Comparison of ENCODE assay signal across 15 cellular contexts in the genomic region with DNA sequence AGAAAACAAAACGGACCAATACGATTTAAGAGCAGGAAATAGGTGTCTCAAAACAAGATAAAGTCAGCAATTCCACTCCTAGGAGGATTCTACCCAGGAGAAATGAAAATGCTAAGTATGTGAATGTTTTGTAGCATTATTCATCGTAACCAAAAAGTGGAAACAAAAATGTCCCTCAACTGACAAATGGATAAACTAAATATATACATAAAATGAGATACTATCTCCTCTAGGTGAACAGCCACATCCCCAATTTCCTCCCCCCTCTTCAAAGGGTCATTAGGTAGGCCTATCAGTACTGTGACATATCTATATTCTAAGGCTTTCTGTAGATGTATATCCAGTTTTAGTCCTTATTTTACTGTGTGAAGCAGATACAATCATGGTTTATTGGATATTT. TPM values are rescaled to one million over a fixed set of nuclear protein-coding genes. Genes with fewer than 3 reads are reported as not detected.
DNase-seq lines count a peak whose midpoint lies in the region; ATAC-seq and TF ChIP-seq lines count a peak whose summit lies in the region.
"Had no signal": no experiment of that assay in that cellular context is flagged by ENCODE, and none has a peak within 500 bp of the region (broad histone marks: within the 10 kb centered on the region; RNA-seq: fewer than 3 reads in every experiment).

No MANE protein-coding gene starts in this region.

- peaks cover 81% of the 10 kb centered on the region for H3K36me3 Mint-ChIP-seq in effector memory CD8-positive, alpha-beta T cell (ENCODE audit: insufficient read depth)

- ATAC-seq in heart right ventricle (no peak), GM21825 (IDR thresholded peaks at IDR 0.05; ENCODE audit: unreplicated experiment) (no peak), HG02884 (IDR thresholded peaks at IDR 0.05; ENCODE audit: unreplicated experiment) (no peak)
- ATAC-seq in effector memory CD8-positive, alpha-beta T cell (replicated peaks), result peak; percentile 16
- ATAC-seq: gastroesophageal sphincter had no signal

- no TSS peak for BruUV-seq in PC-9 (replicated peaks; lab: Mats Ljungman, UMichigan)

- H3K9me2 ChIP-seq in PC-9 (ENCODE audit: insufficient read depth), result no peaks in the 10 kb centered on the region

- H3K4me2 ChIP-seq in PC-9, result no peak overlapping the region

- H3K36me3 ChIP-seq in left ventricle myocardium inferior (peaks cover 28% of the 10 kb centered on the region), heart right ventricle (peaks cover 0 to 45% (median 10%) of the 10 kb centered on the region in 9 donors), PC-9 (ENCODE audit: low read depth) (no peaks in the 10 kb centered on the region)

- H3K27ac Mint-ChIP-seq in effector memory CD8-positive, alpha-beta T cell, result peak overlapping the region; percentile 82

- CTCF ChIA-PET in PC-9 (lab: Charles Lee), result no interaction called here

- H3K4me1 ChIP-seq in left ventricle myocardium inferior (peaks cover 17% of the 10 kb centered on the region), heart right ventricle (peaks cover 0 to 28% (median 17%) of the 10 kb centered on the region in 9 donors), PC-9 (replicated peaks; ENCODE audit: insufficient read depth) (peaks cover 4% of the 10 kb centered on the region; the same call in 1 of the 2 replicates)

- H3K4me3 Mint-ChIP-seq in effector memory CD8-positive, alpha-beta T cell, result peak overlapping the region; percentile 40 to 49

- no peaks in the 10 kb centered on the region for H3K27me3 ChIP-seq in left ventricle myocardium inferior (ENCODE audit: low read depth)
- H3K27me3 ChIP-seq in heart right ventricle, result no peaks in the 10 kb centered on the region
- no peaks in the 10 kb centered on the region for H3K27me3 ChIP-seq in PC-9 (ENCODE audit: insufficient read depth, low read depth)
- H3K27me3 ChIP-seq: adrenal gland, gastroesophageal sphincter, upper lobe of left lung had no signal

- H3K9me3 ChIP-seq in left ventricle myocardium inferior (replicated peaks) (no peaks in the 10 kb centered on the region), heart right ventricle (no peaks in the 10 kb centered on the region), PC-9 (ENCODE audit: insufficient read depth, low read depth) (no peaks in the 10 kb centered on the region)
- H3K9me3 ChIP-seq: adrenal gland, gastroesophageal sphincter, upper lobe of left lung had no signal

- H3K4me1 Mint-ChIP-seq in effector memory CD8-positive, alpha-beta T cell (ENCODE audit: low read depth in 2 of 2), result peaks cover 11 to 12% of the 10 kb centered on the region in 2 donors

- H3F3A ChIP-seq in PC-9 (ENCODE audit: insufficient read depth, low read depth), result peaks cover 16% of the 10 kb centered on the region; the same call in 1 of the 2 replicates

- no peak overlapping the region for H2AFZ ChIP-seq in PC-9

- intact Hi-C loops in left ventricle myocardium inferior (cut with micrococcal nuclease) (no loop called here), heart right ventricle (cut with DNase I) (no loop called here), PC-9 (cut with micrococcal nuclease; ENCODE audit: unreplicated experiment) (loop anchor here (5.0 kb wide), 2 partner anchors 45 to 90 kb away; no protein-coding TSS in a partner anchor)

- no peak overlapping the region for H3K4me3 ChIP-seq in left ventricle myocardium inferior
- H3K4me3 ChIP-seq in heart right ventricle, result no peak overlapping the region
- no peak overlapping the region for H3K4me3 ChIP-seq in PC-9
- H3K4me3 ChIP-seq: adrenal gland, gastroesophageal sphincter, SK-N-MC, upper lobe of left lung had no signal

- H3K27ac ChIP-seq in left ventricle myocardium inferior (replicated peaks) (peak overlapping the region; percentile 57), heart right ventricle (peak overlapping the region in 2 of 10 donors; percentile 22 to 41), PC-9 (0 out of 2 replicates have a peak overlapping the region, but pooled peaks have one; percentile 39)
- H3K27ac ChIP-seq: adrenal gland, upper lobe of left lung had no signal

- POLR2A ChIA-PET in PC-9 (lab: Charles Lee; ENCODE audit: unreplicated experiment), result no interaction called here

- DNase-seq in left ventricle myocardium inferior (no peak), heart right ventricle (no peak), PC-9 (no peak), occipital lobe (lab: John Stamatoyannopoulos, UW) (no peak), NCI-H1694 treated with DMSO at 0.1 percent for 48 hours (lab: John Stamatoyannopoulos, UW) (no peak)
- no peak for DNase-seq in effector memory CD8-positive, alpha-beta T cell
- DNase-seq: adrenal gland; cerebellar nuclear complex; mesendoderm; stimulated activated CD4-positive, alpha-beta T cell treated with anti-CD3 and anti-CD28 coated beads, Interleukin-2, amount 100 ng/mL, for 48 hours; upper lobe of left lung had no signal

- H4K20me1 ChIP-seq in PC-9 (ENCODE audit: insufficient read depth), result no peaks in the 10 kb centered on the region

- no peaks in the 10 kb centered on the region for H3K79me2 ChIP-seq in PC-9 (ENCODE audit: low read depth)

- 44 to 58% methylated on average over 3 of the region's 3 CpGs for WGBS in heart right ventricle, 2 donors

- H3K27me3 Mint-ChIP-seq in effector memory CD8-positive, alpha-beta T cell, result no peaks in the 10 kb centered on the region

- TF ChIP-seq CTCF in left ventricle myocardium inferior (IDR thresholded peaks at IDR 0.05; ENCODE audit: borderline replicate concordance), result no peak
- TF ChIP-seq CTCF in heart right ventricle (IDR thresholded peaks at IDR 0.05), result no peak
- no peak for TF ChIP-seq CTCF in PC-9 (conservative IDR thresholded peaks at IDR 0.05)

- no peaks in the 10 kb centered on the region for H3K9me3 Mint-ChIP-seq in effector memory CD8-positive, alpha-beta T cell

RNA-seq across cellular contexts. Expression of a gene that starts 18.0 kb away (rescaled TPM):
- total RNA-seq in left ventricle myocardium inferior (138 TPM), heart right ventricle (100 to 1,000 TPM; 143 to 247 (median 162) TPM), PC-9 (2021) (130 and 158 TPM in 2 replicates), occipital lobe (307 TPM)
- 10 to 100 TPM; 36.8 to 44.0 TPM for polyA plus RNA-seq in heart right ventricle
